Comparison of ENCODE assay signal across 8 cellular contexts in the genomic region with DNA sequence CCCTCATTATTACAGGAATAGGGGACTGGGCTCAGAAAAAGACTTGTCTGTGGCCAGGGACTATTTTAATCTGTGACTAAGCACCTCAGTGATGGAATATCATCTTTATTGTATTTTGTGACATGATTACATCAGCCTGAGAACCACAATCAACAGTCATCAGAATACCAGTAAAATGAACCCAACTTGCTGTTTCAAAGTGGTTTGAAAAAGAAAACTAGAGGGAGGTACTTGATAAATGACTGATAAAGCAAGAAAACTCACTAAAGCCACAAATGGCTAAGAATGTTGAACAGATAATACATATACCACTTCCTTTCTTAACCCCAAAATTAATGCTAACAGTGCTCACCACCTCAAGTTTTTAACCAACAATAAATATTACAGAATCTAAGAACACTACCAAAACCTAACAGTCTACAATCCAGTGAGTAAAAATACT.
DNase-seq lines count a peak whose midpoint lies in the region; ATAC-seq, FAIRE-seq and TF ChIP-seq lines count a peak whose summit lies in the region.

No MANE protein-coding gene starts in this region.

- no peak overlapping the region for H3K23ac ChIP-seq in H9 (ENCODE audit: insufficient read length, low read depth, low read length)

- CTCF ChIA-PET in HEK293 (lab: Yijun Ruan, JAX): no interaction called here
- CTCF ChIA-PET in PC-3 (lab: Charles Lee): no interaction called here

- H3K36me3 ChIP-seq in HEK293 (ENCODE audit: control insufficient read depth in 2 of 2, insufficient read depth in 1 of 2, low read length in 2 of 2) (no peaks in the 10 kb centered on the region), PC-3 (ENCODE audit: low read depth, low read length) (no peaks in the 10 kb centered on the region), kidney (ENCODE audit: control insufficient read depth in 1 of 2, insufficient read depth in 2 of 2, low read length in 2 of 2) (no peaks in the 10 kb centered on the region)

- no TSS peak for BruUV-seq in PC-3 (replicated peaks; lab: Mats Ljungman, UMichigan)

- peak overlapping the region; percentile 12; the same call in 1 of the 2 replicates for H3K4me2 ChIP-seq in PC-3 (ENCODE audit: low read length)
- H3K4me2 ChIP-seq in H9 (ENCODE audit: insufficient read depth, insufficient read length, low read length): no peak overlapping the region

- H2AK5ac ChIP-seq in H9 (ENCODE audit: insufficient read length, low read length): no peak overlapping the region

- H3K79me2 ChIP-seq in PC-3 (ENCODE audit: low read length): no peaks in the 10 kb centered on the region
- no peaks in the 10 kb centered on the region for H3K79me2 ChIP-seq in H9 (ENCODE audit: insufficient read depth, low read length)

- no peak overlapping the region for H2BK20ac ChIP-seq in H9 (ENCODE audit: low read depth, low read length, poor library complexity, severe bottlenecking)

- no peak overlapping the region for H2BK12ac ChIP-seq in H9 (ENCODE audit: insufficient read length, low read depth, low read length)

- H3K4ac ChIP-seq in H9 (ENCODE audit: low read depth, low read length): no peak overlapping the region

- H3K4me3 Mint-ChIP-seq in H9: no peak overlapping the region

- no peak overlapping the region for H4K8ac ChIP-seq in H9 (replicated peaks; ENCODE audit: insufficient read length, low read depth, low read length)

- H3K9ac ChIP-seq in PC-3 (ENCODE audit: low read length): no peak overlapping the region
- no peak overlapping the region for H3K9ac ChIP-seq in H9 (ENCODE audit: extremely low read depth, insufficient read length, low read length)
- no peak overlapping the region for H3K9ac ChIP-seq in kidney (ENCODE audit: low read length in 2 of 2)

- H2BK5ac ChIP-seq in H9 (ENCODE audit: insufficient read length, low read length): no peak overlapping the region

- no peaks in the 10 kb centered on the region; the same call in 1 of the 2 replicates for H3K27me3 Mint-ChIP-seq in H9 (ENCODE audit: low read depth)

- H3K27me3 ChIP-seq in PC-3 (ENCODE audit: low read length) (no peaks in the 10 kb centered on the region), H9 (ENCODE audit: insufficient read depth, low read length) (no peaks in the 10 kb centered on the region)

- H4K5ac ChIP-seq in H9 (ENCODE audit: insufficient read length, low read depth, low read length): no peak overlapping the region

- no peak overlapping the region for H3K18ac ChIP-seq in H9 (ENCODE audit: insufficient read length, low read depth, low read length)

- TF ChIP-seq CTCF in HEK293 (tag by site-specific recombination; IDR thresholded peaks at IDR 0.05) (no peak), PC-3 (conservative IDR thresholded peaks at IDR 0.05; ENCODE audit: low read depth, low read length) (no peak), foreskin fibroblast (IDR thresholded peaks at IDR 0.05; ENCODE audit: low read depth, low read length) (no peak), H9 (conservative IDR thresholded peaks at IDR 0.05) (no peak), kidney (IDR thresholded peaks at IDR 0.05; ENCODE audit: borderline replicate concordance, extremely low read depth, insufficient read depth) (no peak)

- no peaks in the 10 kb centered on the region for H3K79me1 ChIP-seq in H9 (ENCODE audit: insufficient read depth, low read depth, low read length, poor library complexity, severe bottlenecking)

- DNase-seq in GM12891 (ENCODE audit: insufficient read length, low spot score): peak; percentile 17
- peak; percentile 70 for DNase-seq in PC-3
- peak; percentile 71 to 87 for DNase-seq in foreskin fibroblast
- DNase-seq in H9: no peak
- DNase-seq in NCI-H1092 treated with DMSO at 0.1 percent for 48 hours (lab: John Stamatoyannopoulos, UW): no peak
- DNase-seq in kidney: no peak
- no peak for DNase-seq in activated effector memory CD4-positive, alpha-beta T cell treated with Interleukin-2 at 50 U/mL for 16 hours

- no peak overlapping the region for H4K91ac ChIP-seq in H9 (ENCODE audit: insufficient read length, low read depth, low read length)

- peaks cover 2 to 6% (median 3%) of the 10 kb centered on the region in 3 experiments; a peak in 2 of 7 replicates for H3K36me3 Mint-ChIP-seq in H9 (ENCODE audit: insufficient read depth in 1 of 3, low read depth in 3 of 3)

- H2BK120ac ChIP-seq in H9 (ENCODE audit: low read depth, low read length, poor library complexity, severe bottlenecking): no peak overlapping the region

- H3K9me2 ChIP-seq in PC-3 (replicated peaks; ENCODE audit: low read length): no peaks in the 10 kb centered on the region

- no peak overlapping the region for H3K56ac ChIP-seq in H9 (ENCODE audit: insufficient read length, low read depth, low read length)

- intact Hi-C loops in PC-3 (cut with micrococcal nuclease) (no loop called here), kidney (cut with DNase I) (no loop called here)

- no peak overlapping the region for H3K27ac Mint-ChIP-seq in H9

- POLR2A ChIA-PET in HEK293 (lab: Yijun Ruan, JAX) (no interaction called here), PC-3 (lab: Charles Lee; ENCODE audit: unreplicated experiment) (no interaction called here)

- ATAC-seq in PC-3: peak; percentile 80

- H3K27ac ChIP-seq in HEK293 (ENCODE audit: extremely low read depth, low read depth, low read length): no peak overlapping the region
- peak overlapping the region; percentile 34 for H3K27ac ChIP-seq in PC-3 (ENCODE audit: low read length)
- H3K27ac ChIP-seq in H9 (ENCODE audit: insufficient read length, low read depth, low read length): no peak overlapping the region
- H3K27ac ChIP-seq in kidney (ENCODE audit: low read depth in 2 of 2, low read length in 2 of 2): no peak overlapping the region

- H3K4me1 ChIP-seq in HEK293 (ENCODE audit: control insufficient read depth, insufficient read depth, low read length) (no peaks in the 10 kb centered on the region), PC-3 (ENCODE audit: insufficient read depth, low read length) (peaks cover 20% of the 10 kb centered on the region), H9 (ENCODE audit: insufficient read depth, low read length) (no peaks in the 10 kb centered on the region), kidney (ENCODE audit: control insufficient read depth in 1 of 2, insufficient read depth in 1 of 2, low read depth in 1 of 2, low read length in 2 of 2) (no peaks in the 10 kb centered on the region)

- H3F3A ChIP-seq in PC-3 (ENCODE audit: low read length, unreplicated experiment): no peaks in the 10 kb centered on the region

- H3K4me3 ChIP-seq in HEK293 (ENCODE audit: low read depth, low read length) (no peak overlapping the region), PC-3 (ENCODE audit: low read length) (no peak overlapping the region), foreskin fibroblast (ENCODE audit: low read depth in 1 of 2, low read length in 2 of 2) (no peak overlapping the region), kidney (ENCODE audit: low read length in 2 of 2) (no peak overlapping the region)

- no peak overlapping the region for H3T11ph ChIP-seq in H9 (ENCODE audit: low read length)

- H4K20me1 ChIP-seq in PC-3 (ENCODE audit: low read length) (no peaks in the 10 kb centered on the region), H9 (ENCODE audit: control insufficient read depth, insufficient read depth, insufficient read length) (no peaks in the 10 kb centered on the region)

- H3K14ac ChIP-seq in H9 (ENCODE audit: insufficient read depth, low read length): no peak overlapping the region

- no peak for TF ChIP-seq POLR2A in GM12891 (IDR thresholded peaks at IDR 0.05; ENCODE audit: low read depth, low read length)

- H2BK15ac ChIP-seq in H9 (ENCODE audit: low read depth, low read length): no peak overlapping the region

- H2AFZ ChIP-seq in PC-3 (ENCODE audit: low read length): no peak overlapping the region
- no peak overlapping the region for H2AFZ ChIP-seq in H9 (ENCODE audit: low read length)

- FAIRE-seq in GM12891 (lab: Jason Lieb, UNC) (peak; percentile 83), kidney (lab: Jason Lieb, UNC) (no peak)

- H3K9me3 ChIP-seq in HEK293 (ENCODE audit: control insufficient read depth, insufficient read depth, low read depth, low read length): no peaks in the 10 kb centered on the region
- no peaks in the 10 kb centered on the region for H3K9me3 ChIP-seq in PC-3 (ENCODE audit: low read length)
- H3K9me3 ChIP-seq in H9 (ENCODE audit: control insufficient read depth, low read depth, low read length): no peaks in the 10 kb centered on the region
- no peaks in the 10 kb centered on the region for H3K9me3 ChIP-seq in kidney (ENCODE audit: control insufficient read depth in 1 of 2, low read length in 2 of 2)

- H3K9me3 Mint-ChIP-seq in H9: 0 out of 5 replicates have a peak, but pooled peaks cover 0 to 3% of the 10 kb centered on the region in 2 experiments

- H3K4me1 Mint-ChIP-seq in H9: no peaks in the 10 kb centered on the region

- H3K23me2 ChIP-seq in H9 (ENCODE audit: insufficient read length, low read depth, low read length, poor library complexity, severe bottlenecking): no peaks in the 10 kb centered on the region

TF ChIP-seq in GM12891, 5 proteins besides CTCF, POLR2A, EP300 and RAD21:
- peak; percentile 53 for TF ChIP-seq SPI1 (IDR thresholded peaks at IDR 0.05; ENCODE audit: low read depth, low read length)
- no peak for TF ChIP-seq TAF1 (IDR thresholded peaks at IDR 0.05; ENCODE audit: low read depth, low read length)

TF ChIP-seq in HEK293, 187 proteins besides CTCF, POLR2A, EP300 and RAD21 (continues in another document):
- TF ChIP-seq ZNF18 (tag by site-specific recombination; IDR thresholded peaks at IDR 0.05): no peak

Comparison
In these comparisons a context has a peak if more than half of its experiments do, and no peak if none do; other contexts are left out.
1. DNase-seq: peak in GM12891 (single experiment), PC-3 (single experiment) and foreskin fibroblast (2 of 2); none in H9 (single experiment), NCI-H1092 treated with DMSO at 0.1 percent for 48 hours (single experiment), kidney (single experiment) and activated effector memory CD4-positive, alpha-beta T cell treated with Interleukin-2 at 50 U/mL for 16 hours (single experiment).